ENCODE assay signal across 27 cellular contexts in genomic region chr2:157995117-157995516, GRCh38.
"Had no signal": no experiment of that assay in that cellular context is flagged by ENCODE, and none has a peak within 500 bp of the region (broad histone marks: within the 10 kb centered on the region; RNA-seq: fewer than 3 reads in every experiment).

No MANE protein-coding gene starts in this region.

- H3K4me1 Mint-ChIP-seq: immature natural killer cell; naive thymus-derived CD8-positive, alpha-beta T cell; stimulated activated naive B cell treated with anti-CD40 and anti-IgM and Interleukin-4, amounts not matched to agents 10 μg/mL and 1 μg/mL and 100 μg/mL, for 72 hours had no signal

- H3K4me1 ChIP-seq: left lung, lower lobe of right lung, right atrium auricular region, stomach, testis, thyroid gland, transverse colon, upper lobe of left lung, vagina had no signal

- H3K4me3 Mint-ChIP-seq: immature natural killer cell; naive thymus-derived CD8-positive, alpha-beta T cell; nephron; stimulated activated naive B cell treated with anti-CD40 and anti-IgM and Interleukin-4, amounts not matched to agents 10 μg/mL and 1 μg/mL and 100 μg/mL, for 72 hours had no signal

- H3K27me3 ChIP-seq: left lung, ovary, right atrium auricular region, stomach, testis, thyroid gland, transverse colon, upper lobe of left lung, vagina had no signal

- DNase-seq: immature natural killer cell; kidney; left colon; left lung; lower lobe of right lung; mammary epithelial cell; mesenchymal stem cell; naive thymus-derived CD8-positive, alpha-beta T cell; ovary; stimulated activated CD4-positive, alpha-beta T cell treated with anti-CD3 and anti-CD28 coated beads, Interleukin-12 subunit alpha, Interleukin-12 subunit beta, amount 100 ng/mL, for 4 hours; stimulated activated CD4-positive, alpha-beta T cell treated with anti-CD3 and anti-CD28 coated beads, Interleukin-15, amount 100 ng/mL, for 24 hours; stimulated activated CD4-positive, alpha-beta T cell treated with anti-CD3 and anti-CD28 coated beads, Interleukin-2, amount 100 ng/mL, for 24 hours; stimulated activated CD4-positive, alpha-beta T cell treated with anti-CD3 and anti-CD28 coated beads, Interleukin-4, amount 100 ng/mL, for 1 hour; stimulated activated naive B cell treated with anti-CD40 and anti-IgM and Interleukin-4, amounts not matched to agents 10 μg/mL and 1 μg/mL and 100 μg/mL, for 72 hours; stimulated activated naive CD8-positive, alpha-beta T cell treated with anti-CD3 and anti-CD28 coated beads, Interleukin-15, Interleukin-2, amounts not matched to agents 100 U/mL and 50 U/mL, for 24 hours; stomach; testis; thyroid gland; transverse colon; upper lobe of left lung had no signal

- H3K4me3 ChIP-seq: left lung, lower lobe of right lung, ovary, right atrium auricular region, skin epidermis, stomach, testis, thyroid gland, transverse colon, upper lobe of left lung, vagina had no signal

- H3K9me3 Mint-ChIP-seq: nephron had no signal

- H3K27ac Mint-ChIP-seq: immature natural killer cell; naive thymus-derived CD8-positive, alpha-beta T cell; nephron; progenitor cell of endocrine pancreas; stimulated activated naive B cell treated with anti-CD40 and anti-IgM and Interleukin-4, amounts not matched to agents 10 μg/mL and 1 μg/mL and 100 μg/mL, for 72 hours had no signal

- H3K27me3 Mint-ChIP-seq: progenitor cell of endocrine pancreas had no signal

- ATAC-seq: left colon; left lung; lower lobe of right lung; naive thymus-derived CD8-positive, alpha-beta T cell; sciatic nerve; stimulated activated naive B cell treated with anti-CD40 and anti-IgM and Interleukin-4, amounts not matched to agents 10 μg/mL and 1 μg/mL and 100 μg/mL, for 72 hours; stimulated activated naive CD8-positive, alpha-beta T cell treated with anti-CD3 and anti-CD28 coated beads, Interleukin-15, Interleukin-2, amounts not matched to agents 100 U/mL and 50 U/mL, for 24 hours had no signal

- H3K9me3 ChIP-seq: left lung, lower lobe of right lung, ovary, right atrium auricular region, stomach, testis, thyroid gland, transverse colon, upper lobe of left lung, vagina had no signal

- FAIRE-seq: islet of Langerhans, kidney had no signal

- H3K36me3 Mint-ChIP-seq: immature natural killer cell had no signal

- H3K27ac ChIP-seq: left lung, lower lobe of right lung, ovary, right atrium auricular region, skin epidermis, stomach, testis, thyroid gland, transverse colon, upper lobe of left lung, vagina had no signal

- H3K36me3 ChIP-seq: left lung, lower lobe of right lung, ovary, right atrium auricular region, stomach, thyroid gland, transverse colon, upper lobe of left lung, vagina had no signal
